19 cellular contexts compared by ENCODE assay signal in the genomic region with DNA sequence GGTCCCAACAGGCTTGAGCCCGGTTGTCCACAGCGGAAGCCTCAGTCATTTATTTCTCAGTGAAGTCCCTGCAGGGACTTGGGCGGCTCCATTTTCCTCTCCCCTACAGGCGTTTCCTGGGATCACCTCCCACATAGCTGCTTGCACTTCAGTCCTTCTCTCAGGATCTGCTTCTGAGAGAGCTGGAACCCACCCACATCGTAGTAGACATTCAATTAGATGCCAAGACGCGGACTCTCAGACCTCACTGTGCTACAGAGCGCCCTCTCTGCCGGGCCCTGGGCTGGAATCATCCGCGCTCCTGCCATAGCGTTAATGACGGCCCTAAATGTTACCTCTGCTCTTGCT.
"Had no signal": no experiment of that assay in that cellular context is flagged by ENCODE, and none has a peak within 500 bp of the region (broad histone marks: within the 10 kb centered on the region; RNA-seq: fewer than 3 reads in every experiment).

No MANE protein-coding gene starts in this region.

- H3K36me3 ChIP-seq: esophagus muscularis mucosa, left ventricle myocardium inferior, lower lobe of right lung, stomach had no signal

- H3K27ac Mint-ChIP-seq: memory B cell, naive B cell, nephron had no signal

- H3K9me3 Mint-ChIP-seq: memory B cell, naive B cell had no signal

- H3K36me3 Mint-ChIP-seq: memory B cell, naive B cell had no signal

- H3K4me3 ChIP-seq: esophagus muscularis mucosa, left ventricle myocardium inferior, lower lobe of right lung, psoas muscle, stomach had no signal

- H3K27me3 ChIP-seq: esophagus muscularis mucosa, stomach had no signal

- H3K27ac ChIP-seq: epithelial cell of prostate, esophagus muscularis mucosa, left ventricle myocardium inferior, lower lobe of right lung, psoas muscle, stomach had no signal

- H3K4me1 Mint-ChIP-seq: memory B cell, naive B cell had no signal

- ATAC-seq: left cardiac atrium, lower lobe of right lung, psoas muscle had no signal

- DNase-seq: effector memory CD4-positive, alpha-beta T cell; foreskin fibroblast; kidney; left cardiac atrium; left ventricle myocardium inferior; lower lobe of right lung; naive B cell; psoas muscle; retina; small intestine; stimulated activated CD4-positive, alpha-beta T cell treated with anti-CD3 and anti-CD28 coated beads, Interleukin-12 subunit alpha, Interleukin-12 subunit beta, amount 100 ng/mL, for 4 hours; stimulated activated naive CD4-positive, alpha-beta T cell; stomach; substantia nigra had no signal

- FAIRE-seq: kidney, small intestine, urothelium cell line had no signal

- H3K4me3 Mint-ChIP-seq: memory B cell, naive B cell, nephron had no signal

- H3K4me1 ChIP-seq: esophagus muscularis mucosa, left ventricle myocardium inferior, lower lobe of right lung, psoas muscle, stomach had no signal

- H3K9me3 ChIP-seq: esophagus muscularis mucosa, lower lobe of right lung, psoas muscle, stomach had no signal
